ENCODE assay signal across 16 cellular contexts in genomic region chr2:101551489-101551888, GRCh38.
"Had no signal": no experiment of that assay in that cellular context is flagged by ENCODE, and none has a peak within 500 bp of the region (broad histone marks: within the 10 kb centered on the region; RNA-seq: fewer than 3 reads in every experiment).

No MANE protein-coding gene starts in this region.

- FAIRE-seq: small intestine, TTC549 had no signal

- H3K4me1 Mint-ChIP-seq: stimulated activated effector memory CD8-positive, alpha-beta T cell treated with anti-CD3 and anti-CD28 coated beads, Interleukin-12 subunit alpha, Interleukin-12 subunit beta, amount 100 ng/mL, for 72 hours had no signal

- DNase-seq: activated CD4-positive, CD25-positive, alpha-beta regulatory T cell; activated CD8-positive, alpha-beta memory T cell treated with anti-CD3 and anti-CD28 coated beads for 24 hours; activated gamma-delta T cell; amniotic stem cell; body of pancreas; central memory CD4-positive, alpha-beta T cell; cortex of kidney; hypothalamus; right cardiac atrium; small intestine; substantia nigra; trophoblast cell had no signal

- H3K4me3 Mint-ChIP-seq: stimulated activated effector memory CD8-positive, alpha-beta T cell treated with anti-CD3 and anti-CD28 coated beads, Interleukin-12 subunit alpha, Interleukin-12 subunit beta, amount 100 ng/mL, for 72 hours had no signal

- H3K4me1 ChIP-seq: body of pancreas had no signal

- H3K27ac ChIP-seq: body of pancreas, neutrophil had no signal

- H3K9me3 ChIP-seq: body of pancreas, neutrophil had no signal

- H3K27me3 ChIP-seq: body of pancreas, neutrophil had no signal

- H3K36me3 ChIP-seq: neutrophil had no signal

- H3K36me3 Mint-ChIP-seq: stimulated activated effector memory CD8-positive, alpha-beta T cell treated with anti-CD3 and anti-CD28 coated beads, Interleukin-12 subunit alpha, Interleukin-12 subunit beta, amount 100 ng/mL, for 72 hours had no signal

- H3K27ac Mint-ChIP-seq: progenitor cell of endocrine pancreas; stimulated activated effector memory CD8-positive, alpha-beta T cell treated with anti-CD3 and anti-CD28 coated beads, Interleukin-12 subunit alpha, Interleukin-12 subunit beta, amount 100 ng/mL, for 72 hours had no signal

- ATAC-seq: body of pancreas; right cardiac atrium; stimulated activated effector memory CD8-positive, alpha-beta T cell treated with anti-CD3 and anti-CD28 coated beads, Interleukin-12 subunit alpha, Interleukin-12 subunit beta, amount 100 ng/mL, for 72 hours had no signal

- H3K4me3 ChIP-seq: body of pancreas had no signal

- H3K9me3 Mint-ChIP-seq: stimulated activated effector memory CD8-positive, alpha-beta T cell treated with anti-CD3 and anti-CD28 coated beads, Interleukin-12 subunit alpha, Interleukin-12 subunit beta, amount 100 ng/mL, for 72 hours had no signal
